Comparison of ENCODE assay signal across 8 cellular contexts in the genomic region with DNA sequence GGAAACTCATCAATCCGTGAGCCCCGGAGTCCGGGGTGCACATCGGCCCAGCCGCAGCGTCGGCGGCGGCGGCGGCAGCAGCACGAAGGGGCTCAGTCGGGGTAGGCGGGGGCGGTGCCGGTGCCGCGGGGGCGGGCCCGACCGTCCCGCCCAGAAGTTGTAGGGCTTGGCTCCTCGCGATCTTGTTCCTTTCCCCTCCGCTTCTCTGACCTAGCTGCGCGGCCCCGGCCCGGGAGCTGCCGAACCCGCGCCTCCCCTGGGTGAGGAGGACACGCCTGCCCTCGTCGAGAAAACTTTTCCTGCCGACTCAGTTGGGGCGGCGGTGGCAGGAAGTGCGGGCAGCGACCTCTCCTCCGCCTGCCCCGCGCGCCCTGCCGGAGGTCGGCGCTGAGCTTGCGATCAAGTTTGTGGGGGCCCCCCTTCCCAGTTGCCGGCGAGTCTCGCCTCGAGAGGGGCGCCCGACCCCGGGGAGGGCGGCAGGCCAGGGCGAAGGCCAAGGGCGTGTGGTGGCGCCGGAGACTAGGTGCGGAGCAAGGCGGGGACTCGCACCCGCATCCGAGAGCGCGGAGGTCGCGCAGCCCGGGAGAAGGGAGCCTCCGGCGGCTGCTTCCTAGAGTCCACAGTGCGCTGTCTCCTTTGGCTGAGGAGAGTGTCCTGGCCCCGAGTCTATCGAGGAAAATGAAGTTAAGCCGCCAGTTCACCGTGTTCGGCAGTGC. TPM values are rescaled to one million over a fixed set of nuclear protein-coding genes. Genes with fewer than 3 reads are reported as not detected.
DNase-seq lines count a peak whose midpoint lies in the region; ATAC-seq and TF ChIP-seq lines count a peak whose summit lies in the region.

A gene (plus strand): TSS at position 188 of the 716 bp plus-strand sequence. CDS start 491 bp downstream, at position 679.

- peak; percentile 24 for TF ChIP-seq POLR2A in GM18951 (IDR thresholded peaks at IDR 0.05; ENCODE audit: extremely low read depth, insufficient read depth, insufficient read length)

- H3K27ac ChIP-seq in mesodermal cell (ENCODE audit: low read depth, low read length, severe bottlenecking), result peak within 1 kb of the TSS; percentile 88

- H3K9me3 ChIP-seq in endocrine pancreas (ENCODE audit: control insufficient read depth, low read length) (peaks cover 3% of the 10 kb centered on the region), mesodermal cell (ENCODE audit: control insufficient read depth, low read length) (peaks cover 11% of the 10 kb centered on the region)

- in situ Hi-C loops in GM18951 (cut with MboI; ENCODE audit: low sequenced_read_pairs, unreplicated experiment), result no loop called here

- peak within 1 kb of the TSS; percentile 92 for H3K4me3 ChIP-seq in AG10803 (ENCODE audit: low read length)
- peak within 1 kb of the TSS; percentile 95 for H3K4me3 ChIP-seq in endocrine pancreas (ENCODE audit: control insufficient read depth, insufficient read depth, low read length)
- peak within 1 kb of the TSS; percentile 96 for H3K4me3 ChIP-seq in mesodermal cell (ENCODE audit: extremely low read depth, insufficient read depth, low read length, poor library complexity, severe bottlenecking)

- no peaks in the 10 kb centered on the region for H3K27me3 ChIP-seq in endocrine pancreas (ENCODE audit: control insufficient read depth, insufficient read depth, low read length)

- WGBS in mesodermal cell (ENCODE audit: insufficient coverage in 2 of 2), 2 experiments, result 0% methylated on average over 71 to 72 of the region's 78 CpGs

- peak; percentile 71 for DNase-seq in AG10803 (ENCODE audit: low read depth)
- DNase-seq in NCI-H82 (lab: John Stamatoyannopoulos, UW), result peak; percentile 68
- DNase-seq in activated CD8-positive, alpha-beta memory T cell treated with anti-CD3 and anti-CD28 coated beads for 48 hours (ENCODE audit: low read depth in 2 of 3, low spot score in 2 of 3), result peak; percentile 45 to 64 (median 48)
- peak; percentile 59 to 68 for DNase-seq in stimulated activated CD8-positive, alpha-beta memory T cell treated with anti-CD3 and anti-CD28 coated beads, Interleukin-2, amount 100 ng/mL, for 1 hour (ENCODE audit: low read depth in 2 of 2)

- H3K9ac ChIP-seq in endocrine pancreas (ENCODE audit: control insufficient read depth, insufficient read depth, low read length), result peak within 1 kb of the TSS; percentile 99

- no peak; the same call in 1 of the 2 replicates for TF ChIP-seq CTCF in AG10803 (conservative IDR thresholded peaks at IDR 0.05; ENCODE audit: low read length)

- H3K36me3 ChIP-seq in endocrine pancreas (ENCODE audit: control insufficient read depth, insufficient read depth, low read length) (no peaks in the 10 kb centered on the region), mesodermal cell (ENCODE audit: control insufficient read depth, insufficient read depth, low read length) (no peaks in the 10 kb centered on the region)

- peaks cover 10% of the 10 kb centered on the region for H3K4me1 ChIP-seq in endocrine pancreas (ENCODE audit: control insufficient read depth, insufficient read depth, low read length)
- peaks cover 11% of the 10 kb centered on the region for H3K4me1 ChIP-seq in mesodermal cell (ENCODE audit: control insufficient read depth, insufficient read depth, low read length, poor library complexity, severe bottlenecking)

- ATAC-seq in HG03280 (IDR thresholded peaks at IDR 0.05; ENCODE audit: unreplicated experiment), result peak; percentile 56

RNA-seq across cellular contexts. Expression of the gene that starts here (rescaled TPM):
- 146 TPM for polyA plus RNA-seq in mesodermal cell (2013, experiment 1 of 2)
- polyA plus RNA-seq in mesodermal cell (2013, experiment 2 of 2), result 157 TPM

Comparison
In these comparisons a context has a peak if more than half of its experiments do, and no peak if none do; other contexts are left out.
1. Peak in every context shown above with its lines: DNase-seq, ATAC-seq, H3K4me3 ChIP-seq and H3K27ac ChIP-seq.